ENCODE assay signal across 14 cellular contexts in the genomic region with DNA sequence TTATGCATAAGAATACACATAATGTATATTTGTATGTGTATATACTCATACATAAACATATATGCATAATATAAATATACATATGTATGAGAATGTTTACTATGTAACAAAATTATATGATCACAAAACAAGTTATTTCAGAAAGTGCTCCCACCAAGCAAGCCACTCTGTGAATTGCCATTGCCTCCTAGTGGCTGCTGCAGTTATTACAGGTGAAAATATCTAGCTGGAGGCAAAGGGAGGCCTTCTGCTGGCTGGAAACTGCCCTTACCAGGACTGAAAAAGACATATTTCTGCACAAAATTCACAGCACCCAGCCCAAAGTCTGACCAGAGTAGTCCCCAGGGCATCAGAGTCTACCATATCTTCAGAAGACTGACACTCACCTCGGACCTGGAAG. TPM values are rescaled to one million over a fixed set of nuclear protein-coding genes. Genes with fewer than 3 reads are reported as not detected.
DNase-seq lines count a peak whose midpoint lies in the region; ATAC-seq and TF ChIP-seq lines count a peak whose summit lies in the region.
"Had no signal": no experiment of that assay in that cellular context is flagged by ENCODE, and none has a peak within 500 bp of the region (broad histone marks: within the 10 kb centered on the region; RNA-seq: fewer than 3 reads in every experiment).

No MANE protein-coding gene starts in this region.

- H3K4me3 Mint-ChIP-seq in natural killer cell treated with Interleukin-12 subunit alpha and Interleukin-12 subunit beta and Interleukin-15 and Interleukin-18, amount 100 ng/mL, for 72 hours = no peak overlapping the region
- H3K4me3 Mint-ChIP-seq: activated naive CD8-positive, alpha-beta T cell; CD4-positive, alpha-beta memory T cell had no signal

- TF ChIP-seq CTCF in cardiac muscle cell (IDR thresholded peaks at IDR 0.05; ENCODE audit: low read depth, low read length) (peak; percentile 48), right atrium auricular region (IDR thresholded peaks at IDR 0.05) (no peak), OCI-LY7 (conservative IDR thresholded peaks at IDR 0.05; ENCODE audit: low read length) (peak; percentile 72), fibroblast of lung (conservative IDR thresholded peaks at IDR 0.05 in 1 of 2, IDR thresholded peaks at IDR 0.05 in 1 of 2; ENCODE audit: low read depth in 1 of 2, low read length in 2 of 2) (peak; percentile 53 to 67), upper lobe of right lung (IDR thresholded peaks at IDR 0.05) (peak; percentile 32)

- POLR2A ChIA-PET in OCI-LY7 (lab: Charles Lee) = no interaction called here

- no peaks in the 10 kb centered on the region for H3K4me1 Mint-ChIP-seq in natural killer cell treated with Interleukin-12 subunit alpha and Interleukin-12 subunit beta and Interleukin-15 and Interleukin-18, amount 100 ng/mL, for 72 hours (ENCODE audit: low read depth in 2 of 2)
- H3K4me1 Mint-ChIP-seq: CD4-positive, alpha-beta memory T cell had no signal

- H3K27ac ChIP-seq in cardiac muscle cell (no peak overlapping the region), right atrium auricular region (no peak overlapping the region), OCI-LY7 (ENCODE audit: low read depth, low read length, poor library complexity, severe bottlenecking) (no peak overlapping the region), fibroblast of lung (ENCODE audit: insufficient read depth, low read length) (no peak overlapping the region), upper lobe of right lung (no peak overlapping the region)
- H3K27ac ChIP-seq: uterus had no signal

- H3K27me3 ChIP-seq in cardiac muscle cell (no peaks in the 10 kb centered on the region), right atrium auricular region (no peaks in the 10 kb centered on the region), fibroblast of lung (ENCODE audit: control insufficient read depth, insufficient read depth, low read length) (no peaks in the 10 kb centered on the region), upper lobe of right lung (no peaks in the 10 kb centered on the region), MG63 (no peaks in the 10 kb centered on the region)
- H3K27me3 ChIP-seq: uterus had no signal

- no peak overlapping the region for H3K27ac Mint-ChIP-seq in natural killer cell treated with Interleukin-12 subunit alpha and Interleukin-12 subunit beta and Interleukin-15 and Interleukin-18, amount 100 ng/mL, for 72 hours
- H3K27ac Mint-ChIP-seq: activated naive CD8-positive, alpha-beta T cell; CD4-positive, alpha-beta memory T cell had no signal

- H3K36me3 Mint-ChIP-seq in natural killer cell treated with Interleukin-12 subunit alpha and Interleukin-12 subunit beta and Interleukin-15 and Interleukin-18, amount 100 ng/mL, for 72 hours = no peaks in the 10 kb centered on the region
- H3K36me3 Mint-ChIP-seq: activated naive CD8-positive, alpha-beta T cell; CD4-positive, alpha-beta memory T cell had no signal

- no peak for ATAC-seq in upper lobe of right lung
- ATAC-seq in natural killer cell treated with Interleukin-12 subunit alpha and Interleukin-12 subunit beta and Interleukin-15 and Interleukin-18, amount 100 ng/mL, for 72 hours = no peak
- no peak for ATAC-seq in GM18502 (IDR thresholded peaks at IDR 0.05; ENCODE audit: poor library complexity, unreplicated experiment)
- ATAC-seq: left colon had no signal

- no peaks in the 10 kb centered on the region for H3K79me2 ChIP-seq in OCI-LY7 (ENCODE audit: insufficient read depth, low read depth, low read length)
- no peaks in the 10 kb centered on the region for H3K79me2 ChIP-seq in fibroblast of lung (ENCODE audit: control insufficient read depth, insufficient read depth, low read length)

- no peaks in the 10 kb centered on the region for H4K20me1 ChIP-seq in OCI-LY7 (ENCODE audit: insufficient read depth, low read length)
- H4K20me1 ChIP-seq in fibroblast of lung (ENCODE audit: control insufficient read depth, extremely low read depth, insufficient read depth, low read length) = no peaks in the 10 kb centered on the region

- no peaks in the 10 kb centered on the region for H3K4me1 ChIP-seq in cardiac muscle cell (ENCODE audit: low read depth)
- H3K4me1 ChIP-seq in right atrium auricular region = no peaks in the 10 kb centered on the region
- H3K4me1 ChIP-seq in OCI-LY7 (ENCODE audit: insufficient read depth, low read length, poor library complexity, severe bottlenecking) = no peaks in the 10 kb centered on the region
- no peaks in the 10 kb centered on the region for H3K4me1 ChIP-seq in fibroblast of lung (ENCODE audit: control insufficient read depth, extremely low read depth, insufficient read depth, low read length)
- H3K4me1 ChIP-seq in upper lobe of right lung = no peaks in the 10 kb centered on the region
- H3K4me1 ChIP-seq: uterus had no signal

- H2AFZ ChIP-seq in OCI-LY7 (ENCODE audit: low read length) (no peak overlapping the region), fibroblast of lung (ENCODE audit: low read length) (no peak overlapping the region)

- no peak overlapping the region for H3K9ac ChIP-seq in fibroblast of lung (ENCODE audit: insufficient read depth, low read length)

- no peaks in the 10 kb centered on the region for H3K9me2 ChIP-seq in OCI-LY7 (ENCODE audit: insufficient read depth, low read length)

- H3K27me3 Mint-ChIP-seq in natural killer cell treated with Interleukin-12 subunit alpha and Interleukin-12 subunit beta and Interleukin-15 and Interleukin-18, amount 100 ng/mL, for 72 hours = no peaks in the 10 kb centered on the region
- H3K27me3 Mint-ChIP-seq: activated naive CD8-positive, alpha-beta T cell had no signal

- H3K9me3 ChIP-seq in cardiac muscle cell (ENCODE audit: low read depth) = peaks cover 4% of the 10 kb centered on the region
- no peaks in the 10 kb centered on the region for H3K9me3 ChIP-seq in right atrium auricular region
- no peaks in the 10 kb centered on the region for H3K9me3 ChIP-seq in OCI-LY7 (ENCODE audit: low read length)
- H3K9me3 ChIP-seq in fibroblast of lung (ENCODE audit: control insufficient read depth, insufficient read depth, low read depth, low read length) = no peaks in the 10 kb centered on the region
- no peaks in the 10 kb centered on the region for H3K9me3 ChIP-seq in upper lobe of right lung
- H3K9me3 ChIP-seq in MG63 = no peaks in the 10 kb centered on the region
- H3K9me3 ChIP-seq: uterus had no signal

- CTCF ChIA-PET in OCI-LY7 (lab: Charles Lee; ENCODE audit: unreplicated experiment) = no interaction called here

- intact Hi-C loops in OCI-LY7 (cut with micrococcal nuclease; ENCODE audit: unreplicated experiment) = no loop called here
- intact Hi-C loops in upper lobe of right lung (cut with DNase I) = no loop called here

- H3K9me3 Mint-ChIP-seq in natural killer cell treated with Interleukin-12 subunit alpha and Interleukin-12 subunit beta and Interleukin-15 and Interleukin-18, amount 100 ng/mL, for 72 hours = no peaks in the 10 kb centered on the region

- DNase-seq in cardiac muscle cell (ENCODE audit: low read depth in 1 of 2, low spot score in 1 of 2) = no peak
- DNase-seq in right atrium auricular region (ENCODE audit: low spot score) = no peak
- no peak for DNase-seq in OCI-LY7 (ENCODE audit: low spot score)
- DNase-seq in fibroblast of lung (ENCODE audit: low read depth in 2 of 2) = peak in 1 of 2 donors; percentile 25
- no peak for DNase-seq in upper lobe of right lung
- DNase-seq in MG63 = no peak
- no peak for DNase-seq in natural killer cell treated with Interleukin-12 subunit alpha and Interleukin-12 subunit beta and Interleukin-15 and Interleukin-18, amount 100 ng/mL, for 72 hours (ENCODE audit: low spot score)
- DNase-seq: activated CD4-positive, alpha-beta T cell treated with anti-CD3 and anti-CD28 coated beads for 1 hour; CD4-positive, alpha-beta memory T cell; left colon; uterus had no signal

- no peaks in the 10 kb centered on the region for H3K36me3 ChIP-seq in cardiac muscle cell
- no peaks in the 10 kb centered on the region for H3K36me3 ChIP-seq in right atrium auricular region
- H3K36me3 ChIP-seq in OCI-LY7 (ENCODE audit: insufficient read depth, low read length) = no peaks in the 10 kb centered on the region
- H3K36me3 ChIP-seq in fibroblast of lung (ENCODE audit: control insufficient read depth, insufficient read depth, low read length) = no peaks in the 10 kb centered on the region
- H3K36me3 ChIP-seq in upper lobe of right lung = no peaks in the 10 kb centered on the region
- H3K36me3 ChIP-seq in MG63 = no peaks in the 10 kb centered on the region
- H3K36me3 ChIP-seq: uterus had no signal

- H3K4me2 ChIP-seq in OCI-LY7 (ENCODE audit: low read length) (no peak overlapping the region), fibroblast of lung (ENCODE audit: extremely low read depth, insufficient read depth, low read length) (no peak overlapping the region)

- BruUV-seq in OCI-LY7 (replicated peaks; lab: Mats Ljungman, UMichigan) = no TSS peak

- H3K4me3 ChIP-seq in cardiac muscle cell = no peak overlapping the region
- H3K4me3 ChIP-seq in right atrium auricular region = no peak overlapping the region
- no peak overlapping the region for H3K4me3 ChIP-seq in OCI-LY7 (ENCODE audit: low read depth, low read length, poor library complexity, severe bottlenecking)
- H3K4me3 ChIP-seq in fibroblast of lung (replicated peaks in 1 of 4; ENCODE audit: control extremely low read depth in 1 of 4, insufficient read depth in 1 of 4, low read depth in 3 of 4, low read length in 4 of 4) = no peak overlapping the region
- no peak overlapping the region for H3K4me3 ChIP-seq in upper lobe of right lung
- no peak overlapping the region for H3K4me3 ChIP-seq in MG63
- H3K4me3 ChIP-seq: uterus had no signal

RNA-seq across cellular contexts. Expression of a gene that starts 14.4 kb away (rescaled TPM):
- 0.07 and 1.3 TPM in 2 replicates for total RNA-seq in cardiac muscle cell
- 0.45 and 0.56 TPM in 2 replicates for polyA plus RNA-seq in cardiac muscle cell
- 10 to 100 TPM in 1 of 2 donors, 1 to 10 TPM in 1; 9.7 to 13.8 TPM for total RNA-seq in right atrium auricular region
- total RNA-seq in OCI-LY7 (2014; rRNA removed; shearing (Covaris generic)) = not detected in 2 replicates
- total RNA-seq in OCI-LY7 (2022) = not detected in 2 replicates
- 37.2 and 67.9 TPM in 2 replicates for total RNA-seq in fibroblast of lung
- polyA plus RNA-seq in fibroblast of lung = 27.9 and 29.4 TPM in 2 replicates
- 38.2 and 39.1 TPM in 2 replicates for polyA plus RNA-seq in fibroblast of lung (2012)
- polyA minus RNA-seq in fibroblast of lung (ENCODE audit: low replicate concordance) = 35.1 and 38.6 TPM in 2 replicates
- total RNA-seq in upper lobe of right lung = 11.0 TPM
- total RNA-seq in MG63 (2014; rRNA removed; shearing (Covaris generic); ENCODE audit: low replicate concordance) = 4.9 and 7.3 TPM in 2 replicates
- not detected for total RNA-seq in natural killer cell treated with Interleukin-12 subunit alpha and Interleukin-12 subunit beta and Interleukin-15 and Interleukin-18, amount 100 ng/mL, for 72 hours
- total RNA-seq: CD4-positive, alpha-beta memory T cell had no signal
- polyA plus RNA-seq: CD4-positive, alpha-beta memory T cell had no signal

RNA-seq across cellular contexts. Expression of a gene that starts 16.2 kb away (rescaled TPM):
- total RNA-seq in cardiac muscle cell (not detected in 2 replicates), right atrium auricular region (1 to 10 TPM; 3.2 to 3.9 TPM), OCI-LY7 (2022) (0.11 TPM in 1 of 2 replicates, not detected in the other), fibroblast of lung (not detected in 2 replicates), upper lobe of right lung (53.6 TPM)
- polyA plus RNA-seq in cardiac muscle cell (not detected in 2 replicates), fibroblast of lung (not detected in 2 replicates)
- not detected in 2 replicates for total RNA-seq in OCI-LY7 (2014; rRNA removed; shearing (Covaris generic))
- not detected in 2 replicates for polyA plus RNA-seq in fibroblast of lung (2012)
- not detected in 2 replicates for polyA minus RNA-seq in fibroblast of lung (ENCODE audit: low replicate concordance)
- total RNA-seq in MG63 (2014; rRNA removed; shearing (Covaris generic); ENCODE audit: low replicate concordance) = not detected in 2 replicates
- total RNA-seq in natural killer cell treated with Interleukin-12 subunit alpha and Interleukin-12 subunit beta and Interleukin-15 and Interleukin-18, amount 100 ng/mL, for 72 hours = under 1 TPM in 1 of 2 donors, not detected in 1; 0.08 TPM
- total RNA-seq: renal cortical epithelial cell had no signal
- polyA plus RNA-seq: CD4-positive, alpha-beta memory T cell had no signal

RNA-seq across cellular contexts. Expression of a gene that starts 33.0 kb away (rescaled TPM):
- total RNA-seq in cardiac muscle cell (not detected in 2 replicates), right atrium auricular region (not detected), OCI-LY7 (2022) (not detected in 2 replicates), fibroblast of lung (not detected in 2 replicates), upper lobe of right lung (not detected)
- polyA plus RNA-seq in cardiac muscle cell (not detected in 2 replicates), fibroblast of lung (not detected in 2 replicates)
- not detected in 2 replicates for total RNA-seq in OCI-LY7 (2014; rRNA removed; shearing (Covaris generic))
- not detected in 2 replicates for polyA plus RNA-seq in fibroblast of lung (2012)
- polyA minus RNA-seq in fibroblast of lung (ENCODE audit: low replicate concordance) = not detected in 2 replicates
- not detected in 2 replicates for total RNA-seq in MG63 (2014; rRNA removed; shearing (Covaris generic); ENCODE audit: low replicate concordance)
- total RNA-seq in natural killer cell treated with Interleukin-12 subunit alpha and Interleukin-12 subunit beta and Interleukin-15 and Interleukin-18, amount 100 ng/mL, for 72 hours = not detected
- total RNA-seq: CD4-positive, alpha-beta memory T cell; left colon; renal cortical epithelial cell; uterus had no signal
- polyA plus RNA-seq: CD4-positive, alpha-beta memory T cell had no signal

RNA-seq across cellular contexts. Expression of a gene that starts 36.3 kb away (rescaled TPM):
- 0.18 and 0.92 TPM in 2 replicates for total RNA-seq in cardiac muscle cell
- polyA plus RNA-seq in cardiac muscle cell = 1.2 TPM in 1 of 2 replicates, not detected in the other
- total RNA-seq in right atrium auricular region = 10 to 100 TPM; 11.2 to 13.4 TPM
- total RNA-seq in OCI-LY7 (2014; rRNA removed; shearing (Covaris generic)) = not detected in 2 replicates
- not detected in 2 replicates for total RNA-seq in OCI-LY7 (2022)
- total RNA-seq in fibroblast of lung = 0.17 and 0.77 TPM in 2 replicates
- polyA plus RNA-seq in fibroblast of lung = 0.02 and 0.08 TPM in 2 replicates
- 0.33 and 1.2 TPM in 2 replicates for polyA plus RNA-seq in fibroblast of lung (2012)
- 0.27 and 0.33 TPM in 2 replicates for polyA minus RNA-seq in fibroblast of lung (ENCODE audit: low replicate concordance)
- total RNA-seq in upper lobe of right lung = 33.7 TPM
- 0.03 TPM in 1 of 2 replicates, not detected in the other for total RNA-seq in MG63 (2014; rRNA removed; shearing (Covaris generic); ENCODE audit: low replicate concordance)
- total RNA-seq in natural killer cell treated with Interleukin-12 subunit alpha and Interleukin-12 subunit beta and Interleukin-15 and Interleukin-18, amount 100 ng/mL, for 72 hours = not detected
- total RNA-seq: CD4-positive, alpha-beta memory T cell; renal cortical epithelial cell had no signal

Comparison
In these comparisons a context has a peak if more than half of its experiments do, and no peak if none do; other contexts are left out.
1. CTCF ChIP-seq: peak in cardiac muscle cell (single experiment), OCI-LY7 (single experiment), fibroblast of lung (2 of 2) and upper lobe of right lung (single experiment); none in right atrium auricular region (0 of 2).
2. RNA of a gene that starts 16.2 kb away (total RNA-seq): 53.6 TPM in upper lobe of right lung (single experiment); 3.2 to 3.9 TPM in right atrium auricular region, 0.11 TPM in OCI-LY7, 0.08 TPM in natural killer cell treated with Interleukin-12 subunit alpha and Interleukin-12 subunit beta and Interleukin-15 and Interleukin-18, amount 100 ng/mL, for 72 hours, not detected in cardiac muscle cell, not detected in fibroblast of lung and not detected in MG63; every median in the first group is over 10 times any median in the second.